ENCODE assay signal across 10 cellular contexts in the genomic region with DNA sequence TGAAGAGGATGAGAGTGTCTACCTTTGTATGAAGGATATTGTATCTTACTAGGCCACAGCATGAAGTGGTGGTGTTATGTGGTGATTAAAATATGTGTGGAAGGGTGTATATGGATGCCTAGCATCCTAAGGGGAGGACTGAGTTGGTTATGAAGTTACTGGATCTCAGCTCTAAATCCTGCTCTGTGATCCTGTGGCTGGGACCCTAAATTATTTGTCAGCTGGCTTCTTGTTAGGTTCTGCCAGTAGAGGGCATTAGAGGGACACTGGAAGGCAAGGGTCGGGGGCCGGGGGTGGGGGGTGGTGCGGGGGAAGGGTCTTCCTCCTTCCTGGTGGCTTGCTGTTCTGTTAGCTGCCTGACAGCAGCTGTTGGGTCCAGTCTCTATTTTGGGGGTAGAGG. TPM values are rescaled to one million over a fixed set of nuclear protein-coding genes. Genes with fewer than 3 reads are reported as not detected.
A peak's percentile ranks its signal among the peaks of the same experiment; 100 is the strongest.
DNase-seq lines count a peak whose midpoint lies in the region; ATAC-seq and TF ChIP-seq lines count a peak whose summit lies in the region.
"Had no signal": no experiment of that assay in that cellular context is flagged by ENCODE, and none has a peak within 500 bp of the region (broad histone marks: within the 10 kb centered on the region; RNA-seq: fewer than 3 reads in every experiment).

No MANE protein-coding gene starts in this region.

- H3K4me3 Mint-ChIP-seq in CD4-positive, CD25-positive, alpha-beta regulatory T cell: peak overlapping the region in 1 of 4 donors; percentile 13
- no peak overlapping the region for H3K4me3 Mint-ChIP-seq in WTC11
- no peak overlapping the region for H3K4me3 Mint-ChIP-seq in activated naive CD4-positive, alpha-beta T cell treated with anti-CD3 and anti-CD28 coated beads for 36 hours
- H3K4me3 Mint-ChIP-seq: activated CD4-positive, alpha-beta memory T cell treated with anti-CD3 and anti-CD28 coated beads for 36 hours had no signal

- H3K4me3 ChIP-seq in CD4-positive, CD25-positive, alpha-beta regulatory T cell (ENCODE audit: low read depth, low read length): no peak overlapping the region
- H3K4me3 ChIP-seq in HAP-1: no peak overlapping the region
- no peak overlapping the region for H3K4me3 ChIP-seq in kidney epithelial cell (ENCODE audit: low read depth, low read length)

- peaks cover 16 to 20% (median 20%) of the 10 kb centered on the region in 4 donors for H3K4me1 Mint-ChIP-seq in CD4-positive, CD25-positive, alpha-beta regulatory T cell
- H3K4me1 Mint-ChIP-seq in WTC11: peaks cover 26% of the 10 kb centered on the region
- peaks cover 11% of the 10 kb centered on the region for H3K4me1 Mint-ChIP-seq in activated naive CD4-positive, alpha-beta T cell treated with anti-CD3 and anti-CD28 coated beads for 36 hours (ENCODE audit: low read depth)

- H3K36me3 Mint-ChIP-seq in CD4-positive, CD25-positive, alpha-beta regulatory T cell: peaks cover 65% of the 10 kb centered on the region
- peaks cover 57% of the 10 kb centered on the region for H3K36me3 Mint-ChIP-seq in WTC11
- H3K36me3 Mint-ChIP-seq in activated naive CD4-positive, alpha-beta T cell treated with anti-CD3 and anti-CD28 coated beads for 36 hours (ENCODE audit: low read depth): peaks cover 59% of the 10 kb centered on the region

- H3K27ac ChIP-seq in CD4-positive, CD25-positive, alpha-beta regulatory T cell (ENCODE audit: insufficient read depth, low read length, poor library complexity, severe bottlenecking): no peak overlapping the region
- no peak overlapping the region for H3K27ac ChIP-seq in substantia nigra (ENCODE audit: low read depth, low read length, poor library complexity, severe bottlenecking)

- DNase-seq in CD4-positive, CD25-positive, alpha-beta regulatory T cell: no peak
- DNase-seq in HAP-1 (ENCODE audit: low spot score in 2 of 2): peak; percentile 52 to 53
- peak; percentile 25 for DNase-seq in WTC11 (ENCODE audit: low spot score)
- DNase-seq in kidney epithelial cell (ENCODE audit: low read depth): no peak
- no peak for DNase-seq in substantia nigra (lab: John Stamatoyannopoulos, UW)
- DNase-seq in activated naive CD4-positive, alpha-beta T cell treated with anti-CD3 and anti-CD28 coated beads for 36 hours: no peak
- DNase-seq in NCI-H1092 (lab: John Stamatoyannopoulos, UW): no peak
- DNase-seq: activated CD4-positive, alpha-beta memory T cell treated with anti-CD3 and anti-CD28 coated beads for 36 hours; NCI-H1930 had no signal

- no peaks in the 10 kb centered on the region for H3K27me3 Mint-ChIP-seq in CD4-positive, CD25-positive, alpha-beta regulatory T cell
- H3K27me3 Mint-ChIP-seq in WTC11 (ENCODE audit: low read depth): no peaks in the 10 kb centered on the region
- H3K27me3 Mint-ChIP-seq in activated naive CD4-positive, alpha-beta T cell treated with anti-CD3 and anti-CD28 coated beads for 36 hours (ENCODE audit: low read depth): no peaks in the 10 kb centered on the region
- H3K27me3 Mint-ChIP-seq: activated CD4-positive, alpha-beta memory T cell treated with anti-CD3 and anti-CD28 coated beads for 36 hours had no signal

- no peaks in the 10 kb centered on the region for H3K27me3 ChIP-seq in CD4-positive, CD25-positive, alpha-beta regulatory T cell (ENCODE audit: control insufficient read depth, insufficient read depth, low read length)
- H3K27me3 ChIP-seq in HAP-1 (ENCODE audit: low read depth): no peaks in the 10 kb centered on the region
- no peaks in the 10 kb centered on the region for H3K27me3 ChIP-seq in kidney epithelial cell (ENCODE audit: control insufficient read depth, insufficient read depth, low read length)

- H3K4me1 ChIP-seq in CD4-positive, CD25-positive, alpha-beta regulatory T cell (ENCODE audit: control insufficient read depth, insufficient read depth, low read length, poor library complexity, severe bottlenecking): no peaks in the 10 kb centered on the region
- H3K4me1 ChIP-seq in HAP-1: no peaks in the 10 kb centered on the region; the same call in 1 of the 2 replicates

- H3K9me3 ChIP-seq in CD4-positive, CD25-positive, alpha-beta regulatory T cell (ENCODE audit: control insufficient read depth in 2 of 2, low read length in 2 of 2): no peaks in the 10 kb centered on the region
- no peaks in the 10 kb centered on the region for H3K9me3 ChIP-seq in HAP-1

- no peak; the same call in 1 of the 2 replicates for TF ChIP-seq CTCF in WTC11 (IDR thresholded peaks at IDR 0.05)
- peak; percentile 17 for TF ChIP-seq CTCF in kidney epithelial cell (IDR thresholded peaks at IDR 0.05; ENCODE audit: insufficient read depth, low read length, poor library complexity, severe bottlenecking)

- POLR2A ChIA-PET in WTC11 (lab: Charles Lee): interaction anchor here (0.6 to 1.4 kb wide), 4 partner anchors 10 to 91 kb away, joined by 3 read pairs; no protein-coding TSS in a partner anchor

- H3K36me3 ChIP-seq in CD4-positive, CD25-positive, alpha-beta regulatory T cell (ENCODE audit: control insufficient read depth, insufficient read depth, low read length): peaks cover 77% of the 10 kb centered on the region
- H3K36me3 ChIP-seq in HAP-1 (replicated peaks) (peaks cover 92% of the 10 kb centered on the region), kidney epithelial cell (ENCODE audit: control insufficient read depth, insufficient read depth, low read length) (peaks cover 4% of the 10 kb centered on the region)

- no peak for ATAC-seq in CD4-positive, CD25-positive, alpha-beta regulatory T cell (ENCODE audit: low read depth in 2 of 2)
- ATAC-seq in WTC11 (peak; percentile 46), HG03135 (IDR thresholded peaks at IDR 0.05; ENCODE audit: unreplicated experiment) (no peak)

- CTCF ChIA-PET in WTC11 (lab: Charles Lee): interaction anchor here (0.6 to 8.0 kb wide), 51 partner anchors 8 to 1896 kb away, joined by 3 to 149 read pairs (median 5); a partner anchor contains a TSS
- CTCF ChIA-PET in activated naive CD4-positive, alpha-beta T cell treated with anti-CD3 and anti-CD28 coated beads for 36 hours (lab: Charles Lee): interaction anchor here (0.7 to 3.4 kb wide), 7 partner anchors 14 to 277 kb away, joined by 3 to 16 read pairs (median 4); no protein-coding TSS in a partner anchor

- no peaks in the 10 kb centered on the region for H3K9me3 Mint-ChIP-seq in CD4-positive, CD25-positive, alpha-beta regulatory T cell
- H3K9me3 Mint-ChIP-seq in WTC11: no peaks in the 10 kb centered on the region
- H3K9me3 Mint-ChIP-seq in activated naive CD4-positive, alpha-beta T cell treated with anti-CD3 and anti-CD28 coated beads for 36 hours: no peaks in the 10 kb centered on the region
- H3K9me3 Mint-ChIP-seq: activated CD4-positive, alpha-beta memory T cell treated with anti-CD3 and anti-CD28 coated beads for 36 hours had no signal

- peak overlapping the region in 2 of 3 donors; percentile 7 to 72 for H3K27ac Mint-ChIP-seq in CD4-positive, CD25-positive, alpha-beta regulatory T cell
- H3K27ac Mint-ChIP-seq in WTC11: no peak overlapping the region; the same call in 1 of the 2 replicates
- no peak overlapping the region for H3K27ac Mint-ChIP-seq in activated naive CD4-positive, alpha-beta T cell treated with anti-CD3 and anti-CD28 coated beads for 36 hours
- H3K27ac Mint-ChIP-seq: activated CD4-positive, alpha-beta memory T cell treated with anti-CD3 and anti-CD28 coated beads for 36 hours had no signal

- in situ Hi-C loops in HAP-1 (cut with MboI; ENCODE audit: low sequenced_read_pairs): no loop called here

- intact Hi-C loops in activated naive CD4-positive, alpha-beta T cell treated with anti-CD3 and anti-CD28 coated beads for 36 hours (cut with micrococcal nuclease): no loop called here

TF ChIP-seq in WTC11, 78 proteins besides CTCF, POLR2A, EP300 and RAD21 (continues in another document):
- TF ChIP-seq ZBTB21 (CRISPR knock-in tag; IDR thresholded peaks at IDR 0.05; ENCODE audit: borderline replicate concordance) (no peak), CREM (CRISPR knock-in tag; IDR thresholded peaks at IDR 0.05) (no peak), NFATC4 (CRISPR knock-in tag; IDR thresholded peaks at IDR 0.05) (no peak), ESRRA (CRISPR knock-in tag; IDR thresholded peaks at IDR 0.05; ENCODE audit: borderline replicate concordance) (no peak), CREB1 (CRISPR knock-in tag; IDR thresholded peaks at IDR 0.05) (no peak), ZNF219 (CRISPR knock-in tag; IDR thresholded peaks at IDR 0.05; ENCODE audit: borderline replicate concordance) (no peak)
- TF ChIP-seq, protein P1, sequence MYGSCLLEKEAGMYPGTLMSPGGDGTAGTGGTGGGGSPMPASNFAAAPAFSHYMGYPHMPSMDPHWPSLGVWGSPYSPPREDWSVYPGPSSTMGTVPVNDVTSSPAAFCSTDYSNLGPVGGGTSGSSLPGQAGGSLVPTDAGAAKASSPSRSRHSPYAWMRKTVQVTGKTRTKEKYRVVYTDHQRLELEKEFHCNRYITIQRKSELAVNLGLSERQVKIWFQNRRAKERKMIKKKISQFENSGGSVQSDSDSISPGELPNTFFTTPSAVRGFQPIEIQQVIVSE (CRISPR knock-in tag; IDR thresholded peaks at IDR 0.05; ENCODE audit: borderline replicate concordance): no peak
- TF ChIP-seq, protein P2, sequence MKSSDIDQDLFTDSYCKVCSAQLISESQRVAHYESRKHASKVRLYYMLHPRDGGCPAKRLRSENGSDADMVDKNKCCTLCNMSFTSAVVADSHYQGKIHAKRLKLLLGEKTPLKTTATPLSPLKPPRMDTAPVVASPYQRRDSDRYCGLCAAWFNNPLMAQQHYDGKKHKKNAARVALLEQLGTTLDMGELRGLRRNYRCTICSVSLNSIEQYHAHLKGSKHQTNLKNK (CRISPR knock-in tag; IDR thresholded peaks at IDR 0.05): no peak

RNA-seq across cellular contexts. Expression of a gene that starts 34.9 kb away (rescaled TPM):
- 402 TPM for total RNA-seq in CD4-positive, CD25-positive, alpha-beta regulatory T cell
- 100 to 1,000 TPM; 271 to 324 (median 292) TPM for polyA plus RNA-seq in CD4-positive, CD25-positive, alpha-beta regulatory T cell
- 487 to 511 TPM (median 503 TPM) in 3 replicates for total RNA-seq in WTC11 (2021)
- total RNA-seq in kidney epithelial cell: 280 and 366 TPM in 2 replicates
- total RNA-seq in activated naive CD4-positive, alpha-beta T cell treated with anti-CD3 and anti-CD28 coated beads for 36 hours: 100 to 1,000 TPM; 299 to 338 TPM

RNA-seq across cellular contexts. Expression of a gene that starts 37.3 kb away (rescaled TPM):
- 9.6 TPM for total RNA-seq in CD4-positive, CD25-positive, alpha-beta regulatory T cell
- polyA plus RNA-seq in CD4-positive, CD25-positive, alpha-beta regulatory T cell: 10 to 100 TPM; 29.0 to 51.5 (median 41.7) TPM
- total RNA-seq in WTC11 (2021) (20.4 to 31.8 TPM (median 31.1 TPM) in 3 replicates), kidney epithelial cell (103 and 125 TPM in 2 replicates)
- total RNA-seq in activated naive CD4-positive, alpha-beta T cell treated with anti-CD3 and anti-CD28 coated beads for 36 hours: 1 to 10 TPM; 4.7 to 5.1 TPM

Comparison
In these comparisons a context has a peak if more than half of its experiments do, and no peak if none do; other contexts are left out.
1. DNase-seq: peak in HAP-1 (2 of 2) and WTC11 (single experiment); none in CD4-positive, CD25-positive, alpha-beta regulatory T cell (0 of 3), kidney epithelial cell (single experiment), substantia nigra (0 of 49), activated naive CD4-positive, alpha-beta T cell treated with anti-CD3 and anti-CD28 coated beads for 36 hours (single experiment) and NCI-H1092 (single experiment).
2. H3K27ac Mint-ChIP-seq: peak in CD4-positive, CD25-positive, alpha-beta regulatory T cell (2 of 3); none in WTC11 (single experiment) and activated naive CD4-positive, alpha-beta T cell treated with anti-CD3 and anti-CD28 coated beads for 36 hours (single experiment).